In genomic region chr22:39546889-39547586, GRCh38 we compare ENCODE assay signal across 14 cellular contexts. TPM values are rescaled to one million over a fixed set of nuclear protein-coding genes. Genes with fewer than 3 reads are reported as not detected.
A peak's percentile ranks its signal among the peaks of the same experiment; 100 is the strongest.
DNase-seq lines count a peak whose midpoint lies in the region; ATAC-seq and TF ChIP-seq lines count a peak whose summit lies in the region.
"Had no signal": no experiment of that assay in that cellular context is flagged by ENCODE, and none has a peak within 500 bp of the region (broad histone marks: within the 10 kb centered on the region; RNA-seq: fewer than 3 reads in every experiment).

No MANE protein-coding gene starts in this region.

- ATAC-seq in SK-N-SH treated with all-trans-retinoic acid at 6 μM for 48 hours (peak; percentile 66), HG02870 (IDR thresholded peaks at IDR 0.05; ENCODE audit: unreplicated experiment) (no peak), HG02852 (IDR thresholded peaks at IDR 0.05; ENCODE audit: unreplicated experiment) (no peak)
- ATAC-seq: activated T-helper 17 cell treated with anti-CD3 and anti-CD28 coated beads, Interleukin-2, amount 50 U/mL, for 72 hours; sciatic nerve had no signal

- no peak for TF ChIP-seq CTCF in fibroblast of the aortic adventitia (IDR thresholded peaks at IDR 0.05; ENCODE audit: insufficient read depth, low read length)

- H3K4me3 ChIP-seq in fibroblast of the aortic adventitia (ENCODE audit: low read depth, low read length), result no peak overlapping the region
- H3K4me3 ChIP-seq: esophagus muscularis mucosa had no signal

- peak; percentile 52 for DNase-seq in AG20443 (ENCODE audit: low spot score)
- peak; percentile 66 for DNase-seq in HCEC 1CT
- peak; percentile 43 for DNase-seq in fibroblast of the aortic adventitia (ENCODE audit: low read depth)
- DNase-seq in NCI-H1048 (lab: John Stamatoyannopoulos, UW), result no peak
- no peak for DNase-seq in activated effector memory CD4-positive, alpha-beta T cell treated with Interleukin-2 at 50 U/mL for 16 hours
- DNase-seq: activated CD4-positive, alpha-beta T cell treated with anti-CD3 and anti-CD28 coated beads for 48 hours; CD8-positive, alpha-beta memory T cell; central memory CD4-positive, alpha-beta T cell had no signal

TF ChIP-seq in SK-N-SH treated with all-trans-retinoic acid at 6 μM for 48 hours, 23 proteins besides CTCF, POLR2A, EP300 and RAD21:
- TF ChIP-seq ZFP3 (CRISPR knock-in tag; IDR thresholded peaks at IDR 0.05), result no peak
- no peak for TF ChIP-seq GLIS3 (CRISPR knock-in tag; IDR thresholded peaks at IDR 0.05)
- no peak for TF ChIP-seq ZFP30 (CRISPR knock-in tag; IDR thresholded peaks at IDR 0.05)
- TF ChIP-seq PATZ1 (CRISPR knock-in tag; IDR thresholded peaks at IDR 0.05; ENCODE audit: borderline replicate concordance), result no peak
- no peak for TF ChIP-seq CSDC2 (CRISPR knock-in tag; IDR thresholded peaks at IDR 0.05)
- TF ChIP-seq TSHZ2 (CRISPR knock-in tag; IDR thresholded peaks at IDR 0.05), result no peak
- TF ChIP-seq ARNTL (CRISPR knock-in tag; IDR thresholded peaks at IDR 0.05; ENCODE audit: borderline replicate concordance, low read depth), result no peak
- TF ChIP-seq OSR1 (CRISPR knock-in tag; IDR thresholded peaks at IDR 0.05), result no peak
- no peak for TF ChIP-seq ESRRG (CRISPR knock-in tag; IDR thresholded peaks at IDR 0.05)
- no peak for TF ChIP-seq ZC3H10 (CRISPR knock-in tag; IDR thresholded peaks at IDR 0.05)
- no peak for TF ChIP-seq CSRNP3 (CRISPR knock-in tag; IDR thresholded peaks at IDR 0.05)
- TF ChIP-seq ZNF8 (CRISPR knock-in tag; IDR thresholded peaks at IDR 0.05), result no peak
- no peak for TF ChIP-seq PPARA (CRISPR knock-in tag; IDR thresholded peaks at IDR 0.05; ENCODE audit: borderline replicate concordance)
- no peak for TF ChIP-seq TOX (CRISPR knock-in tag; IDR thresholded peaks at IDR 0.05; ENCODE audit: borderline replicate concordance)
- no peak for TF ChIP-seq ISL1 (CRISPR knock-in tag; IDR thresholded peaks at IDR 0.05)
- TF ChIP-seq SNAI2 (CRISPR knock-in tag; IDR thresholded peaks at IDR 0.05), result no peak
- TF ChIP-seq RARB (CRISPR knock-in tag; IDR thresholded peaks at IDR 0.05), result no peak
- no peak for TF ChIP-seq TCF4 (CRISPR knock-in tag; IDR thresholded peaks at IDR 0.05; ENCODE audit: borderline replicate concordance)
- TF ChIP-seq CREB5 (CRISPR knock-in tag; IDR thresholded peaks at IDR 0.05; ENCODE audit: low read depth), result no peak
TF ChIP-seq in SK-N-SH treated with all-trans-retinoic acid at 6 μM for 48 hours: peak in this region for 0.

RNA-seq across cellular contexts. Expression of gene RPS19BP1, which starts 14.5 kb away (rescaled TPM):
- total RNA-seq in fibroblast of the aortic adventitia (ENCODE audit: low replicate concordance), result 39.6 and 108 TPM in 2 replicates

RNA-seq across cellular contexts. Expression of gene CACNA1I, which starts 23.5 kb away (rescaled TPM):
- under 0.01 and 0.08 TPM in 2 replicates for total RNA-seq in fibroblast of the aortic adventitia (ENCODE audit: low replicate concordance)

RNA-seq across cellular contexts. Expression of gene ATF4, which starts 26.7 kb away (rescaled TPM):
- 259 and 946 TPM in 2 replicates for total RNA-seq in fibroblast of the aortic adventitia (ENCODE audit: low replicate concordance)

RNA-seq across cellular contexts. Expression of gene MIEF1, which starts 44.9 kb away (rescaled TPM):
- 24.0 and 27.7 TPM in 2 replicates for total RNA-seq in fibroblast of the aortic adventitia (ENCODE audit: low replicate concordance)

Comparison
In these comparisons a context has a peak if more than half of its experiments do, and no peak if none do; other contexts are left out.
1. DNase-seq: peak in AG20443 (single experiment), HCEC 1CT (single experiment) and fibroblast of the aortic adventitia (single experiment); none in NCI-H1048 (single experiment) and activated effector memory CD4-positive, alpha-beta T cell treated with Interleukin-2 at 50 U/mL for 16 hours (single experiment).